ENCODE assay signal across 8 cellular contexts in the genomic region with DNA sequence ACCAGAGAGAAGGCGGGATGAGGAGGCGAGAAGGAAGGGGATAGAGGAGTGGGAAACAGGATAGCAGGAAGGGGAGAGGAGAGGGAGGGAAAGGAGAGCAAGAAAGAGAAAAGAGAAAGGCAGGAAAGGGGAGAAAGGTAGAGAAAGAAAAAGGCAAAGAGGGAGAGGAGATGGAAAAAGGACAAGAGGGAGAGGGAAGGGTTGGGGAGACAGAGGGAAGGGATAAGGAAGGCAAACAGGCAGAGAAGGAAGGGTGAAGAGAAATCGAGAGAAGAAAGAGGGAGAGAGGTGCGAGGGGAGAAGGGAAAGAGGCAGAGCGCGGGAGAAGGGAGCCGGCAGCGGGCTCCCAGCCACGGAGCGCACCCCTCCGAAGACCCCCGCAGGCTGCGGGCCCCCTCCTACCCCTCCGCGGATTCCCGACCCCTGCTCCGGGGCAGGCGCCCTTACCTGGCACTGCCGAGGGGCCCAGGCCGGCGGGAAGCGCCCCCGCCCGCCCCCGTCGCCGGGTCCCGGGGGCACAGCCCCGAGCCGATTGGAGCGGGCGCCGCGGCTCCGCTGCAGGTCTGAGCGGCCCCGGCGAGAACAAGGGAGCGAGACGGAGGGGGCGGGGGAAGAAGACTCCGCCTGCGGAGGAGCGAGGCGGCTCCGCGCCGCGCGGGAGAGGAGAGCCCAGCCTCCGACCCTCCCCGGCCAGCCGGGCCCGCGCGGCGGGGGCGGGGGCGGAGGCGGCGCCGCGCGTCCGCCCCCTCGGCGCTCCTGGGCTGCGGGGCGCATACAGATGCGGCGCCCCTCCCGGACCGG. TPM values are rescaled to one million over a fixed set of nuclear protein-coding genes. Genes with fewer than 3 reads are reported as not detected.
DNase-seq lines count a peak whose midpoint lies in the region; ATAC-seq and TF ChIP-seq lines count a peak whose summit lies in the region.

A gene with protein sequence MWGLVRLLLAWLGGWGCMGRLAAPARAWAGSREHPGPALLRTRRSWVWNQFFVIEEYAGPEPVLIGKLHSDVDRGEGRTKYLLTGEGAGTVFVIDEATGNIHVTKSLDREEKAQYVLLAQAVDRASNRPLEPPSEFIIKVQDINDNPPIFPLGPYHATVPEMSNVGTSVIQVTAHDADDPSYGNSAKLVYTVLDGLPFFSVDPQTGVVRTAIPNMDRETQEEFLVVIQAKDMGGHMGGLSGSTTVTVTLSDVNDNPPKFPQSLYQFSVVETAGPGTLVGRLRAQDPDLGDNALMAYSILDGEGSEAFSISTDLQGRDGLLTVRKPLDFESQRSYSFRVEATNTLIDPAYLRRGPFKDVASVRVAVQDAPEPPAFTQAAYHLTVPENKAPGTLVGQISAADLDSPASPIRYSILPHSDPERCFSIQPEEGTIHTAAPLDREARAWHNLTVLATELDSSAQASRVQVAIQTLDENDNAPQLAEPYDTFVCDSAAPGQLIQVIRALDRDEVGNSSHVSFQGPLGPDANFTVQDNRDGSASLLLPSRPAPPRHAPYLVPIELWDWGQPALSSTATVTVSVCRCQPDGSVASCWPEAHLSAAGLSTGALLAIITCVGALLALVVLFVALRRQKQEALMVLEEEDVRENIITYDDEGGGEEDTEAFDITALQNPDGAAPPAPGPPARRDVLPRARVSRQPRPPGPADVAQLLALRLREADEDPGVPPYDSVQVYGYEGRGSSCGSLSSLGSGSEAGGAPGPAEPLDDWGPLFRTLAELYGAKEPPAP (minus strand): TSS at position 565 of the 801 bp plus-strand sequence. CDS start 1,787 bp downstream, outside the sequence.

- POLR2A ChIA-PET in GM10248 (lab: Yijun Ruan, JAX), result interaction anchor here (1.0 to 1.3 kb wide), 2 partner anchors 12 to 71 kb away, joined by 5 read pairs; no protein-coding TSS in a partner anchor

- CTCF ChIA-PET in GM10248 (lab: Yijun Ruan, JAX), result interaction anchor here (0.7 to 24.2 kb wide), 56 partner anchors 10 to 500 kb away, joined by 3 to 834 read pairs (median 5); a partner anchor contains a TSS

- ATAC-seq in HG02884 (IDR thresholded peaks at IDR 0.05; ENCODE audit: unreplicated experiment), result peak; percentile 51
- peak; percentile 71 for ATAC-seq in left colon

- peak; percentile 87 for DNase-seq in GM10248 (ENCODE audit: extremely low spot score)
- peak; percentile 48 for DNase-seq in central memory CD4-positive, alpha-beta T cell
- DNase-seq in left colon, result peak; percentile 71 to 85
- peak; percentile 69 for DNase-seq in stimulated activated CD4-positive, alpha-beta T cell treated with anti-CD3 and anti-CD28 coated beads, Interleukin-4, amount 100 ng/mL, for 24 hours
- DNase-seq in Kasumi-1 (lab: John Stamatoyannopoulos, UW), result no peak
- no peak for DNase-seq in amniotic stem cell (lab: John Stamatoyannopoulos, UW)

- peaks cover 19% of the 10 kb centered on the region for H3K4me1 Mint-ChIP-seq in T-helper 1 cell treated with Interleukin-12 subunit alpha and Interleukin-12 subunit beta and Interleukin-4 antibody, amounts not matched to agents 30 μg/mL and 1 μg/mL, for 36 hours (ENCODE audit: low read depth)

- peaks cover 12% of the 10 kb centered on the region for H3K27me3 Mint-ChIP-seq in T-helper 1 cell treated with Interleukin-12 subunit alpha and Interleukin-12 subunit beta and Interleukin-4 antibody, amounts not matched to agents 30 μg/mL and 1 μg/mL, for 36 hours (ENCODE audit: low read depth)

- intact Hi-C loops in left colon (cut with DNase I, micrococcal nuclease), result loop anchor here (2.0 to 5.0 kb wide), 2 partner anchors 70 kb away; no protein-coding TSS in a partner anchor

- no peak for TF ChIP-seq CTCF in GM10248 (IDR thresholded peaks at IDR 0.05; ENCODE audit: control extremely low read depth, extremely low read depth, low read depth, missing control alignments)

- H3K4me3 Mint-ChIP-seq in T-helper 1 cell treated with Interleukin-12 subunit alpha and Interleukin-12 subunit beta and Interleukin-4 antibody, amounts not matched to agents 30 μg/mL and 1 μg/mL, for 36 hours, result peak within 1 kb of the TSS; percentile 88

- H3K27ac Mint-ChIP-seq in T-helper 1 cell treated with Interleukin-12 subunit alpha and Interleukin-12 subunit beta and Interleukin-4 antibody, amounts not matched to agents 30 μg/mL and 1 μg/mL, for 36 hours, result peak within 1 kb of the TSS; percentile 73

- H3K36me3 Mint-ChIP-seq in T-helper 1 cell treated with Interleukin-12 subunit alpha and Interleukin-12 subunit beta and Interleukin-4 antibody, amounts not matched to agents 30 μg/mL and 1 μg/mL, for 36 hours (ENCODE audit: low read depth), result peaks cover 19% of the 10 kb centered on the region

- H3K9me3 Mint-ChIP-seq in T-helper 1 cell treated with Interleukin-12 subunit alpha and Interleukin-12 subunit beta and Interleukin-4 antibody, amounts not matched to agents 30 μg/mL and 1 μg/mL, for 36 hours, result no peaks in the 10 kb centered on the region

RNA-seq across cellular contexts. Expression of the gene that starts here (rescaled TPM):
- 1 to 10 TPM; 3.7 to 5.1 TPM for total RNA-seq in left colon

Comparison
In these comparisons a context has a peak if more than half of its experiments do, and no peak if none do; other contexts are left out.
1. DNase-seq: peak in GM10248 (single experiment), central memory CD4-positive, alpha-beta T cell (single experiment), left colon (2 of 2) and stimulated activated CD4-positive, alpha-beta T cell treated with anti-CD3 and anti-CD28 coated beads, Interleukin-4, amount 100 ng/mL, for 24 hours (single experiment); none in Kasumi-1 (0 of 2) and amniotic stem cell (single experiment).